ENCODE assay signal across 20 cellular contexts in genomic region chr20:11537032-11537431, GRCh38.
DNase-seq lines count a peak whose midpoint lies in the region; ATAC-seq, FAIRE-seq and TF ChIP-seq lines count a peak whose summit lies in the region.
"Had no signal": no experiment of that assay in that cellular context is flagged by ENCODE, and none has a peak within 500 bp of the region (broad histone marks: within the 10 kb centered on the region; RNA-seq: fewer than 3 reads in every experiment).

No MANE protein-coding gene starts in this region.

- H3K4me1 Mint-ChIP-seq in GM23338: peaks cover 61% of the 10 kb centered on the region
- H3K4me1 Mint-ChIP-seq: IgD-negative memory B cell had no signal

- peak; percentile 42 for FAIRE-seq in H1 (lab: Jason Lieb, UNC)
- FAIRE-seq: H54, HepG2 had no signal

- H4K5ac ChIP-seq in H1 (ENCODE audit: insufficient read length, low read depth, low read length): peak overlapping the region; percentile 87

- no peak overlapping the region for H2AK5ac ChIP-seq in H1 (ENCODE audit: low read depth, low read length)

- no peak overlapping the region for H2BK12ac ChIP-seq in H1 (ENCODE audit: low read depth, low read length)

- H3K27me3 ChIP-seq in GM23338 (ENCODE audit: insufficient read depth) (no peaks in the 10 kb centered on the region), HUES6 (ENCODE audit: control insufficient read depth, insufficient read depth, low read length) (no peaks in the 10 kb centered on the region), H1 (replicated peaks in 1 of 4; ENCODE audit: control insufficient read depth in 3 of 4, extremely low read depth in 1 of 4, insufficient read depth in 3 of 4, low read length in 3 of 4) (no peaks in the 10 kb centered on the region), ovary (no peaks in the 10 kb centered on the region)

- no peak overlapping the region for H2BK20ac ChIP-seq in H1 (ENCODE audit: low read length)

- H3K79me2 ChIP-seq in GM23338 (replicated peaks; ENCODE audit: insufficient read depth): no peaks in the 10 kb centered on the region
- H3K79me2 ChIP-seq in H1 (ENCODE audit: control insufficient read depth in 1 of 2, insufficient read depth in 2 of 2, low read length in 2 of 2): no peaks in the 10 kb centered on the region

- H3K4me2 ChIP-seq in GM23338 (peak overlapping the region; percentile 52), H1 (ENCODE audit: insufficient read depth in 1 of 2, low read depth in 2 of 2, low read length in 2 of 2) (peak overlapping the region; percentile 53 to 60; a peak in 3 of 4 replicates)

- TF ChIP-seq RAD21 in H1 (IDR thresholded peaks at IDR 0.05 in 1 of 2, conservative IDR thresholded peaks at IDR 0.05 in 1 of 2; ENCODE audit: low read depth in 2 of 2, low read length in 2 of 2): no peak

- H3K9me3 Mint-ChIP-seq in GM23338: peaks cover 7% of the 10 kb centered on the region; the same call in 2 of the 3 replicates
- H3K9me3 Mint-ChIP-seq: CD4-positive, alpha-beta T cell had no signal

- H3K27me3 Mint-ChIP-seq in GM23338 (ENCODE audit: insufficient read depth, low read depth, poor library complexity): peaks cover 5% of the 10 kb centered on the region
- H3K27me3 Mint-ChIP-seq: CD4-positive, alpha-beta T cell; IgD-negative memory B cell had no signal

- no peak overlapping the region for H2BK15ac ChIP-seq in H1 (ENCODE audit: low read length)

- H3K23me2 ChIP-seq in H1 (ENCODE audit: low read depth, low read length): no peaks in the 10 kb centered on the region

- H4K91ac ChIP-seq in H1 (replicated peaks; ENCODE audit: insufficient read length, low read length): no peak overlapping the region

- CTCF ChIA-PET in H1 (lab: Charles Lee; ENCODE audit: partially characterized antibody): interaction anchor here (1.0 kb wide), 1 partner anchor 125 kb away, joined by 3 read pairs; no protein-coding TSS in a partner anchor

- TF ChIP-seq CTCF in GM23338 (conservative IDR thresholded peaks at IDR 0.05; ENCODE audit: low read depth in 2 of 2): no peak
- no peak for TF ChIP-seq CTCF in H1 (IDR thresholded peaks at IDR 0.05; ENCODE audit: control extremely low read depth in 1 of 3, insufficient read depth in 1 of 3, low read depth in 1 of 3, low read length in 3 of 3)
- no peak for TF ChIP-seq CTCF in ovary (IDR thresholded peaks at IDR 0.05)

- H3F3A ChIP-seq in GM23338 (replicated peaks; ENCODE audit: low read depth): peaks cover 7% of the 10 kb centered on the region

- POLR2A ChIA-PET in H1 (lab: Charles Lee; ENCODE audit: partially characterized antibody): no interaction called here

- H3K18ac ChIP-seq in H1 (ENCODE audit: extremely low read depth, low read length): no peak overlapping the region

- H3K4me1 ChIP-seq in GM23338 (ENCODE audit: insufficient read depth): peaks cover 61% of the 10 kb centered on the region
- peaks cover 58% of the 10 kb centered on the region for H3K4me1 ChIP-seq in HUES6 (ENCODE audit: control insufficient read depth, insufficient read depth, low read length)
- H3K4me1 ChIP-seq in H1 (replicated peaks in 1 of 4; ENCODE audit: control insufficient read depth in 3 of 4, insufficient read depth in 4 of 4, low read length in 3 of 4): peaks cover 10 to 33% (median 21%) of the 10 kb centered on the region in 4 experiments; a peak in 6 of 7 replicates
- H3K4me1 ChIP-seq in ovary (ENCODE audit: insufficient read depth): no peaks in the 10 kb centered on the region
- H3K4me1 ChIP-seq: Caco-2 had no signal

- DNase-seq in GM23338 (ENCODE audit: low spot score) (peak; percentile 79), H1 (ENCODE audit: low read depth in 1 of 2, low spot score in 2 of 2) (no peak), iPS-NIHi11 (ENCODE audit: low spot score) (peak; percentile 23), NCI-H187 (lab: John Stamatoyannopoulos, UW) (no peak), ovary (no peak), NCI-H1436 (lab: John Stamatoyannopoulos, UW) (no peak), anterior cingulate cortex (lab: John Stamatoyannopoulos, UW) (no peak)
- DNase-seq: ACHN; Caco-2; CD4-positive, alpha-beta T cell; DMS153; DMS79; GF-D8; Karpas-422; KBM-7 had no signal

- H2BK5ac ChIP-seq in H1 (ENCODE audit: low read depth, low read length): peak overlapping the region; percentile 97; the same call in 1 of the 2 replicates

- no peak overlapping the region for H3K4ac ChIP-seq in H1 (replicated peaks; ENCODE audit: insufficient read length, low read depth, low read length)

- peak overlapping the region; percentile 81 for H3K27ac Mint-ChIP-seq in GM23338
- H3K27ac Mint-ChIP-seq: CD4-positive, alpha-beta T cell; IgD-negative memory B cell had no signal

- ATAC-seq in GM23338: peak; percentile 82
- ATAC-seq: HepG2 had no signal

- H4K20me1 ChIP-seq in GM23338 (replicated peaks; ENCODE audit: insufficient read depth): no peaks in the 10 kb centered on the region
- H4K20me1 ChIP-seq in H1 (replicated peaks in 1 of 2; ENCODE audit: control insufficient read depth in 1 of 2, insufficient read depth in 2 of 2, low read length in 2 of 2): no peaks in the 10 kb centered on the region

- no peak overlapping the region for H3K14ac ChIP-seq in H1 (ENCODE audit: insufficient read length)

- H3K9me2 ChIP-seq in GM23338 (ENCODE audit: insufficient read depth): peaks cover 12% of the 10 kb centered on the region; the same call in 1 of the 2 replicates

- H2AFZ ChIP-seq in GM23338 (no peak overlapping the region), H1 (ENCODE audit: low read length) (no peak overlapping the region)

- 2% methylated on average over 2 of the region's 2 CpGs; no CpG with 5 or more reads in 1 of the 2 experiments for WGBS in H1 (ENCODE audit: extremely low coverage in 1 of 2, insufficient coverage in 1 of 2, insufficient read length in 1 of 2, insufficient replicate concordance in 2 of 2, low coverage in 1 of 2, low lambda C conversion rate in 2 of 2, missing lambda C conversion rate in 1 of 2), 2 experiments
- WGBS in ovary, 3 donors: 19 to 43% (median 24%) methylated on average over 2 of the region's 2 CpGs

- peak overlapping the region; percentile 17 for H3K4me3 ChIP-seq in GM23338
- peak overlapping the region; percentile 23 for H3K4me3 ChIP-seq in HUES6 (ENCODE audit: low read depth, low read length)
- H3K4me3 ChIP-seq in H1 (ENCODE audit: extremely low read depth in 1 of 4, insufficient read depth in 2 of 4, low read depth in 3 of 4, low read length in 4 of 4): peak overlapping the region in 1 of 4 experiments; percentile 41; a peak in 2 of 8 replicates
- no peak overlapping the region for H3K4me3 ChIP-seq in ovary

- intact Hi-C loops in ovary (cut with DNase I): no loop called here

- H3K9ac ChIP-seq in HUES6 (ENCODE audit: low read length) (peak overlapping the region; percentile 42), H1 (replicated peaks in 1 of 4; ENCODE audit: extremely low read depth in 1 of 4, low read depth in 3 of 4, low read length in 3 of 4) (no peak overlapping the region)

- H3K4me3 Mint-ChIP-seq in GM23338: peak overlapping the region; percentile 48
- H3K4me3 Mint-ChIP-seq: CD4-positive, alpha-beta T cell; IgD-negative memory B cell had no signal

- peaks cover 26% of the 10 kb centered on the region for H3K36me3 Mint-ChIP-seq in GM23338 (ENCODE audit: low read depth)
- H3K36me3 Mint-ChIP-seq: IgD-negative memory B cell had no signal

- H4K8ac ChIP-seq in H1 (ENCODE audit: extremely low read depth, insufficient read depth, low read length): no peak overlapping the region

- no peak overlapping the region for H3K23ac ChIP-seq in H1 (ENCODE audit: insufficient read length)

- H3K36me3 ChIP-seq in GM23338 (ENCODE audit: insufficient read depth) (no peaks in the 10 kb centered on the region; the same call in 1 of the 2 replicates), HUES6 (ENCODE audit: control insufficient read depth, insufficient read depth, low read length) (no peaks in the 10 kb centered on the region), H1 (ENCODE audit: control insufficient read depth in 2 of 4, insufficient read depth in 4 of 4, low read length in 3 of 4) (no peaks in the 10 kb centered on the region), ovary (no peaks in the 10 kb centered on the region)

- no peak for TF ChIP-seq POLR2A in H1 (IDR thresholded peaks at IDR 0.05; ENCODE audit: control extremely low read depth in 1 of 2, low read depth in 2 of 2, low read length in 2 of 2)
- TF ChIP-seq POLR2A in ovary (IDR thresholded peaks at IDR 0.05): no peak

- H3K56ac ChIP-seq in H1 (replicated peaks; ENCODE audit: insufficient read length, low read depth, low read length): no peak overlapping the region

- H3K27ac ChIP-seq in GM23338 (ENCODE audit: low read depth) (peak overlapping the region; percentile 83), HUES6 (ENCODE audit: low read depth, low read length) (peak overlapping the region; percentile 60), H1 (ENCODE audit: low read depth, low read length) (peak overlapping the region; percentile 36; the same call in 1 of the 2 replicates), ovary (no peak overlapping the region)
- H3K27ac ChIP-seq: C4-2B had no signal

- TF ChIP-seq EP300 in H1 (IDR thresholded peaks at IDR 0.05; ENCODE audit: borderline replicate concordance in 1 of 2, low read depth in 2 of 2, low read length in 2 of 2) (no peak), ovary (IDR thresholded peaks at IDR 0.05) (no peak)

- H2BK120ac ChIP-seq in H1 (replicated peaks; ENCODE audit: low read depth, low read length): no peak overlapping the region

- H3K79me1 ChIP-seq in H1 (ENCODE audit: low read depth, low read length): no peaks in the 10 kb centered on the region

- peaks cover 2% of the 10 kb centered on the region; the same call in 1 of the 2 replicates for H3K9me3 ChIP-seq in HUES6 (ENCODE audit: control insufficient read depth, insufficient read depth, low read depth, low read length)
- H3K9me3 ChIP-seq in H1 (ENCODE audit: insufficient read depth in 2 of 2, low read depth in 1 of 2, low read length in 1 of 2): peaks cover 0 to 3% of the 10 kb centered on the region in 2 experiments; a peak in 1 of 4 replicates
- H3K9me3 ChIP-seq in ovary: no peaks in the 10 kb centered on the region

TF ChIP-seq in GM23338, 12 proteins besides CTCF, POLR2A, EP300 and RAD21 (continues in another document):
- TF ChIP-seq CREB1 (CRISPR knock-in tag; IDR thresholded peaks at IDR 0.05; ENCODE audit: low read depth) (no peak), POLR2AphosphoS5 (IDR thresholded peaks at IDR 0.05; ENCODE audit: low read depth) (no peak), NANOG (IDR thresholded peaks at IDR 0.05; ENCODE audit: borderline replicate concordance) (no peak)

TF ChIP-seq in H1, 55 proteins besides CTCF, POLR2A, EP300 and RAD21 (continues in another document):
- no peak for TF ChIP-seq JUN (IDR thresholded peaks at IDR 0.05; ENCODE audit: low read depth, low read length)

Comparison
In these comparisons a context has a peak if more than half of its experiments do, and no peak if none do; other contexts are left out.
1. DNase-seq: peak in GM23338 (single experiment) and iPS-NIHi11 (single experiment); none in H1 (0 of 2), NCI-H187 (0 of 2), ovary (0 of 5), NCI-H1436 (single experiment) and anterior cingulate cortex (0 of 58).
2. H3K27ac ChIP-seq: peak in GM23338 (single experiment), HUES6 (single experiment) and H1 (single experiment); none in ovary (0 of 2).